ENCODE assay signal across 16 cellular contexts in the genomic region with DNA sequence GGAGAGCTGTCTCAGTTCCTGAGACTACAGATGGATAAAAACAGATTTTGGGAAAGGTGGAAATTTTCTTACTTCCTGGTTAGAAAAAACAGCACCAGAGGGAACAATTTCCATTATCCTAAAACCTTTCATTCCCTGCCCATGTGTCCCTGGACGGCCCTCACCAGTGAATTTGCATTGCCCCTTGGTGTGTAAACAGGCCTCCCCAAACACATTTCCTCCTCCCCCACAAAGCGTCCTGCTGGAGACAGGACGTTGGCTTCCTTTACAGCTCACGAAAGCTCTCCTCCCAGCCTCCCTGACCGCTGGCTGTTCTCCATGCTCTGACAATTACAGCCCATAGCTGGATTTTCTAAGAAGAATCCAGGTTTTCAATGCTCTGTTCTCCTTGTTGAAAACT.
DNase-seq lines count a peak whose midpoint lies in the region; ATAC-seq and TF ChIP-seq lines count a peak whose summit lies in the region.
"Had no signal": no experiment of that assay in that cellular context is flagged by ENCODE, and none has a peak within 500 bp of the region (broad histone marks: within the 10 kb centered on the region; RNA-seq: fewer than 3 reads in every experiment).

No MANE protein-coding gene starts in this region.

- H3K4me3 ChIP-seq in GM23338 (peak overlapping the region; percentile 39; the same call in 1 of the 2 replicates), astrocyte of the spinal cord (ENCODE audit: low read depth, low read length) (no peak overlapping the region), right cardiac atrium (ENCODE audit: low read length) (no peak overlapping the region), neuron (ENCODE audit: low read length) (no peak overlapping the region)

- no peaks in the 10 kb centered on the region for H3K9me3 ChIP-seq in right cardiac atrium (ENCODE audit: control insufficient read depth, low read length)
- no peaks in the 10 kb centered on the region for H3K9me3 ChIP-seq in neuron (ENCODE audit: low read length)

- WGBS in right cardiac atrium: 27% methylated on average over 5 of the region's 5 CpGs

- CTCF ChIA-PET in activated naive CD4-positive, alpha-beta T cell treated with anti-CD3 and anti-CD28 coated beads for 36 hours (lab: Charles Lee): no interaction called here

- peaks cover 23% of the 10 kb centered on the region for H3K36me3 Mint-ChIP-seq in GM23338 (ENCODE audit: low read depth)
- H3K36me3 Mint-ChIP-seq in activated naive CD4-positive, alpha-beta T cell treated with anti-CD3 and anti-CD28 coated beads for 36 hours (ENCODE audit: low read depth): no peaks in the 10 kb centered on the region
- H3K36me3 Mint-ChIP-seq: activated naive CD4-positive, alpha-beta T cell treated with anti-CD3 and anti-CD28 coated beads, Interleukin-2, amount 50 U/mL, for 24 hours had no signal

- intact Hi-C loops in right cardiac atrium (cut with DNase I): no loop called here
- intact Hi-C loops in activated naive CD4-positive, alpha-beta T cell treated with anti-CD3 and anti-CD28 coated beads for 36 hours (cut with micrococcal nuclease): no loop called here

- no peak for TF ChIP-seq CTCF in GM23338 (conservative IDR thresholded peaks at IDR 0.05; ENCODE audit: low read depth in 2 of 2)
- TF ChIP-seq CTCF in astrocyte of the spinal cord (IDR thresholded peaks at IDR 0.05; ENCODE audit: low read depth, low read length): no peak

- H3K4me1 Mint-ChIP-seq in GM23338: peaks cover 27% of the 10 kb centered on the region
- H3K4me1 Mint-ChIP-seq in activated naive CD4-positive, alpha-beta T cell treated with anti-CD3 and anti-CD28 coated beads for 36 hours (ENCODE audit: low read depth): no peaks in the 10 kb centered on the region
- H3K4me1 Mint-ChIP-seq: activated naive CD4-positive, alpha-beta T cell treated with anti-CD3 and anti-CD28 coated beads, Interleukin-2, amount 50 U/mL, for 24 hours had no signal

- H3F3A ChIP-seq in GM23338 (replicated peaks; ENCODE audit: low read depth): no peaks in the 10 kb centered on the region

- H3K4me1 ChIP-seq in GM23338 (ENCODE audit: insufficient read depth) (peaks cover 31% of the 10 kb centered on the region), right cardiac atrium (ENCODE audit: control insufficient read depth, insufficient read depth, low read length) (peaks cover 4% of the 10 kb centered on the region), neuron (ENCODE audit: insufficient read depth, low read length) (peaks cover 5% of the 10 kb centered on the region)

- no peaks in the 10 kb centered on the region for H3K27me3 ChIP-seq in GM23338 (ENCODE audit: insufficient read depth)
- H3K27me3 ChIP-seq in right cardiac atrium (ENCODE audit: control insufficient read depth, insufficient read depth): no peaks in the 10 kb centered on the region
- H3K27me3 ChIP-seq in neuron (ENCODE audit: insufficient read depth, low read length): no peaks in the 10 kb centered on the region

- H3K4me3 Mint-ChIP-seq in GM23338: no peak overlapping the region
- no peak overlapping the region for H3K4me3 Mint-ChIP-seq in activated naive CD4-positive, alpha-beta T cell treated with anti-CD3 and anti-CD28 coated beads for 36 hours
- H3K4me3 Mint-ChIP-seq: activated naive CD4-positive, alpha-beta T cell treated with anti-CD3 and anti-CD28 coated beads, Interleukin-2, amount 50 U/mL, for 24 hours; T-helper 1 cell treated with Interleukin-12 subunit alpha and Interleukin-12 subunit beta and Interleukin-4 antibody, amounts not matched to agents 30 μg/mL and 1 μg/mL, for 36 hours had no signal

- H3K9me2 ChIP-seq in GM23338 (ENCODE audit: insufficient read depth): 0 out of 2 replicates have a peak, but pooled peaks cover 6% of the 10 kb centered on the region

- H3K27ac Mint-ChIP-seq in GM23338: no peak overlapping the region
- no peak overlapping the region for H3K27ac Mint-ChIP-seq in activated naive CD4-positive, alpha-beta T cell treated with anti-CD3 and anti-CD28 coated beads for 36 hours
- H3K27ac Mint-ChIP-seq: activated naive CD4-positive, alpha-beta T cell treated with anti-CD3 and anti-CD28 coated beads, Interleukin-2, amount 50 U/mL, for 24 hours; T-helper 1 cell treated with Interleukin-12 subunit alpha and Interleukin-12 subunit beta and Interleukin-4 antibody, amounts not matched to agents 30 μg/mL and 1 μg/mL, for 36 hours had no signal

- H4K20me1 ChIP-seq in GM23338 (replicated peaks; ENCODE audit: insufficient read depth): no peaks in the 10 kb centered on the region

- peak overlapping the region; percentile 77 for H3K4me2 ChIP-seq in GM23338

- H3K27ac ChIP-seq in GM23338 (ENCODE audit: low read depth): 0 out of 2 replicates have a peak overlapping the region, but pooled peaks have one; percentile 24
- H3K27ac ChIP-seq in right cardiac atrium (ENCODE audit: low read length): no peak overlapping the region

- H2AFZ ChIP-seq in GM23338 (peak overlapping the region; percentile 57), neuron (ENCODE audit: low read depth, low read length) (peak overlapping the region; percentile 15)

- DNase-seq in GM23338 (ENCODE audit: low spot score): peak; percentile 62
- peak; percentile 2 for DNase-seq in astrocyte of the spinal cord (ENCODE audit: low read depth, low spot score)
- peak in 2 of 3 donors; percentile 18 to 64 for DNase-seq in right cardiac atrium
- DNase-seq in activated naive CD4-positive, alpha-beta T cell treated with anti-CD3 and anti-CD28 coated beads for 36 hours: no peak
- no peak for DNase-seq in NCI-H1092 treated with DMSO at 0.1 percent for 48 hours (lab: John Stamatoyannopoulos, UW)
- DNase-seq in T1000 (lab: John Stamatoyannopoulos, UW): no peak
- DNase-seq: activated CD4-positive, alpha-beta T cell treated with anti-CD3 and anti-CD28 coated beads for 1 hour; activated CD8-positive, alpha-beta memory T cell treated with anti-CD3 and anti-CD28 coated beads, Interleukin-2, amount 50 U/mL, for 4 hours; central memory CD4-positive, alpha-beta T cell; Kasumi-1; NCI-H187 treated with DMSO at 0.1 percent for 48 hours; NCI-H69 had no signal

- in situ Hi-C loops in astrocyte of the spinal cord (cut with HindIII; ENCODE audit: low sequenced_read_pairs): no loop called here

- no peaks in the 10 kb centered on the region for H3K79me2 ChIP-seq in GM23338 (replicated peaks; ENCODE audit: insufficient read depth)

- peaks cover 8% of the 10 kb centered on the region for H3K27me3 Mint-ChIP-seq in GM23338 (ENCODE audit: insufficient read depth, low read depth, poor library complexity)
- H3K27me3 Mint-ChIP-seq in activated naive CD4-positive, alpha-beta T cell treated with anti-CD3 and anti-CD28 coated beads for 36 hours (ENCODE audit: low read depth): peaks cover 4% of the 10 kb centered on the region

- ATAC-seq in GM23338 (peak; percentile 90), right cardiac atrium (peak; percentile 63 to 71), HG03342 (IDR thresholded peaks at IDR 0.05; ENCODE audit: unreplicated experiment) (no peak)

- H3K9me3 Mint-ChIP-seq in GM23338: peaks cover 16% of the 10 kb centered on the region; the same call in 2 of the 3 replicates
- no peaks in the 10 kb centered on the region for H3K9me3 Mint-ChIP-seq in activated naive CD4-positive, alpha-beta T cell treated with anti-CD3 and anti-CD28 coated beads for 36 hours
- H3K9me3 Mint-ChIP-seq: activated naive CD4-positive, alpha-beta T cell treated with anti-CD3 and anti-CD28 coated beads, Interleukin-2, amount 50 U/mL, for 24 hours; T-helper 1 cell treated with Interleukin-12 subunit alpha and Interleukin-12 subunit beta and Interleukin-4 antibody, amounts not matched to agents 30 μg/mL and 1 μg/mL, for 36 hours had no signal

- H3K36me3 ChIP-seq in GM23338 (ENCODE audit: insufficient read depth): no peaks in the 10 kb centered on the region; the same call in 1 of the 2 replicates
- H3K36me3 ChIP-seq in neuron (ENCODE audit: insufficient read depth, low read length): no peaks in the 10 kb centered on the region

Comparison
In these comparisons a context has a peak if more than half of its experiments do, and no peak if none do; other contexts are left out.
1. DNase-seq: peak in GM23338 (single experiment), astrocyte of the spinal cord (single experiment) and right cardiac atrium (2 of 3); none in activated naive CD4-positive, alpha-beta T cell treated with anti-CD3 and anti-CD28 coated beads for 36 hours (single experiment), NCI-H1092 treated with DMSO at 0.1 percent for 48 hours (single experiment) and T1000 (single experiment).